ENCODE assay signal across 10 cellular contexts in the genomic region with DNA sequence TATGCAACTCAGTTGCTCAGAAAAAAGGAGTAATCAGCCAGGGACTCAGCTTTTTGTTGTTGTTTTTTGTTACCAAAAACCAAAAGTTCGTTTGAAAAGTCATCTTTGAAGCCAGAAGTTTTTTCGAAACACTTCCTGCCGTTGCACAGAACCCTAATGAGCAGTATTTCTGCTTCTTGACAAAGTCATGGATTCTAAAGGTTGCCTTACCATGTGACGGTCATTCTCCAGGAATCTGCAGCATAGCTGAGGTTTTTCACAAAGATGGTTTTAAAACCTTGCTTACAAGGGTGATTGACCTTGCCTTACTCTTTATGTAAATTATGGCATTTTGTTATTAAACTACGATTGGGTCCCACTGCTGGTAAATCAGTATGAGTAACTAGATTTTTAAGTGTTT. TPM values are rescaled to one million over a fixed set of nuclear protein-coding genes. Genes with fewer than 3 reads are reported as not detected.
A peak's percentile ranks its signal among the peaks of the same experiment; 100 is the strongest.
DNase-seq lines count a peak whose midpoint lies in the region; ATAC-seq and TF ChIP-seq lines count a peak whose summit lies in the region.
"Had no signal": no experiment of that assay in that cellular context is flagged by ENCODE, and none has a peak within 500 bp of the region (broad histone marks: within the 10 kb centered on the region; RNA-seq: fewer than 3 reads in every experiment).

No MANE protein-coding gene starts in this region.

- H3K4me1 ChIP-seq in osteoblast (ENCODE audit: insufficient read depth, low read length): peaks cover 25% of the 10 kb centered on the region

- H3K79me2 ChIP-seq in osteoblast (ENCODE audit: insufficient read depth, low read length): peaks cover 53% of the 10 kb centered on the region

- H3K9me3 ChIP-seq in osteoblast (ENCODE audit: low read depth, low read length): no peaks in the 10 kb centered on the region

- H2AFZ ChIP-seq in osteoblast (ENCODE audit: low read length): no peak overlapping the region

- H3K27me3 ChIP-seq in osteoblast (ENCODE audit: insufficient read depth, low read length): no peaks in the 10 kb centered on the region

- DNase-seq in AML-193 (lab: John Stamatoyannopoulos, UW) (peak; percentile 57 to 80), NOMO-1 treated with DMSO at 0.1 percent for 48 hours (lab: John Stamatoyannopoulos, UW; ENCODE audit: unreplicated experiment) (peak; percentile 21), epithelial cell of proximal tubule (ENCODE audit: low read depth) (no peak), osteoblast (ENCODE audit: insufficient read length, low spot score, missing footprints) (peak; percentile 90), GM13977 (ENCODE audit: low spot score) (no peak), SHP77 (lab: John Stamatoyannopoulos, UW) (no peak)
- no peak for DNase-seq in activated naive CD4-positive, alpha-beta T cell treated with anti-CD3 and anti-CD28 coated beads, Interleukin-2, amount 50 U/mL, for 16 hours
- DNase-seq: activated effector memory CD4-positive, alpha-beta T cell treated with Interleukin-2 at 50 U/mL for 16 hours; DMS79 had no signal

- H3K27ac ChIP-seq in osteoblast (ENCODE audit: low read depth, low read length): peak overlapping the region; percentile 86

- H3K4me3 ChIP-seq in epithelial cell of proximal tubule (ENCODE audit: low read depth, low read length) (peak overlapping the region; percentile 88), osteoblast (ENCODE audit: insufficient read depth, low read length) (peak overlapping the region; percentile 86)

- in situ Hi-C loops in GM13977 (cut with MboI; ENCODE audit: low pct_unique_long_range_greater_than_20kb, low sequenced_read_pairs, unreplicated experiment): no loop called here

- no peak for ATAC-seq in GM21529 (IDR thresholded peaks at IDR 0.05; ENCODE audit: unreplicated experiment)

- H4K20me1 ChIP-seq in osteoblast (ENCODE audit: insufficient read depth, low read length): no peaks in the 10 kb centered on the region

- H3K4me2 ChIP-seq in osteoblast (ENCODE audit: insufficient read depth, low read length): peak overlapping the region; percentile 87

- TF ChIP-seq CTCF in epithelial cell of proximal tubule (conservative IDR thresholded peaks at IDR 0.05; ENCODE audit: low read depth, low read length): no peak
- TF ChIP-seq CTCF in osteoblast (IDR thresholded peaks at IDR 0.05; ENCODE audit: extremely low read depth, low read depth, low read length): no peak
- no peak for TF ChIP-seq CTCF in GM13977 (IDR thresholded peaks at IDR 0.05; ENCODE audit: extremely low read depth, insufficient read depth, missing control alignments)

- H3K36me3 ChIP-seq in osteoblast (ENCODE audit: insufficient read depth, low read length): peaks cover 14% of the 10 kb centered on the region

RNA-seq across cellular contexts. Expression of a gene that starts 2.0 kb away (rescaled TPM):
- total RNA-seq in epithelial cell of proximal tubule: 94.8 and 152 TPM in 2 replicates
- 115 and 131 TPM in 2 replicates for total RNA-seq in osteoblast

RNA-seq across cellular contexts. Expression of a gene that starts 53.2 kb away (rescaled TPM):
- not detected in 2 replicates for total RNA-seq in epithelial cell of proximal tubule
- total RNA-seq in osteoblast: under 0.01 TPM in 1 of 2 replicates, not detected in the other

Comparison
In these comparisons a context has a peak if more than half of its experiments do, and no peak if none do; other contexts are left out.
1. DNase-seq: peak in AML-193 (2 of 2), NOMO-1 treated with DMSO at 0.1 percent for 48 hours (single experiment) and osteoblast (single experiment); none in epithelial cell of proximal tubule (single experiment), GM13977 (single experiment), activated naive CD4-positive, alpha-beta T cell treated with anti-CD3 and anti-CD28 coated beads, Interleukin-2, amount 50 U/mL, for 16 hours (single experiment) and SHP77 (0 of 2).